Comparison of ENCODE assay signal across 8 cellular contexts in the genomic region with DNA sequence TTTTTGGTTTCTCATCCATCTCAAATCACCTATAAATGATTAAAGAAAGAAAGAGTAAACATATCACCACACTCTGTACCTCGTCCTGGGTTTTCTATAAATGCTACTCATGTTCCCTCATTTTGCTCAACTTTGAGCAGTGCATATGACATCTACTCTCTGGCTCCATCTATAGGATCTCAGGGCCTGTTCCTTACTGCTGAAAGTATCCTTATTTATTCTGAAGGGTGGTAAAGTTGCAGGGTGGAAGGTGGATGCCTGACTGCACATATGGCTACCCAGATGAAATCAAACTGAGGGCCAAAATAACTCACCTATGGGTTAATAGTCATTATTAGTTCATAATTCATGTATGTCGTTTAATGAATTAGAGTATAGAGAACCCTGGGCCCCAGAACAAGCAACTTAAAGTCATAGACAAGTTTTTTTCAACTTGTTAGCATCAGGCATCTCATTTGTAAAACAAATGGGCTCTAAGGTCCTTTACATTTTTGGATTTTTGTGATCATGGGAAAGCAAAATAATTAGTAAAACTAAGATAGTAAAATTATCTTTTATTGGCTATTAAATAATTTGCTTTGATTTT. TPM values are rescaled to one million over a fixed set of nuclear protein-coding genes. Genes with fewer than 3 reads are reported as not detected.
DNase-seq lines count a peak whose midpoint lies in the region; ATAC-seq, FAIRE-seq and TF ChIP-seq lines count a peak whose summit lies in the region.

No MANE protein-coding gene starts in this region.

- H3K4me1 Mint-ChIP-seq in mesothelial cell of epicardium = peaks cover 2% of the 10 kb centered on the region

- peak; percentile 98 to 99 for ATAC-seq in A549
- no peak for ATAC-seq in GM18519 (IDR thresholded peaks at IDR 0.05; ENCODE audit: low FRiP score, unreplicated experiment)

- peak; percentile 80 for TF ChIP-seq CTCF in A549 (IDR thresholded peaks at IDR 0.05)
- TF ChIP-seq CTCF in Peyer's patch (IDR thresholded peaks at IDR 0.05) = peak in 5 of 6 experiments; percentile 19 to 86 (median 77)
- TF ChIP-seq CTCF in dorsolateral prefrontal cortex (IDR thresholded peaks at IDR 0.05 in 54 of 56, conservative IDR thresholded peaks at IDR 0.05 in 2 of 56; ENCODE audit: low read depth in 1 of 56, partially characterized antibody in 56 of 56) = peak; percentile 47 to 79 (median 66)
- peak; percentile 30 for TF ChIP-seq CTCF in mesothelial cell of epicardium (IDR thresholded peaks at IDR 0.05; ENCODE audit: unreplicated experiment)

- 3% methylated on average over 2 of the region's 2 CpGs for WGBS in A549 (ENCODE audit: missing lambda C conversion rate)

- no peaks in the 10 kb centered on the region for H3K9me3 Mint-ChIP-seq in mesothelial cell of epicardium

- H3K27me3 ChIP-seq in Peyer's patch = no peaks in the 10 kb centered on the region
- no peaks in the 10 kb centered on the region for H3K27me3 ChIP-seq in dorsolateral prefrontal cortex

- H3K36me3 Mint-ChIP-seq in mesothelial cell of epicardium = peaks cover 34% of the 10 kb centered on the region

- H3K4me3 Mint-ChIP-seq in mesothelial cell of epicardium = no peak overlapping the region

- TF ChIP-seq POLR2A in A549 (IDR thresholded peaks at IDR 0.05; ENCODE audit: low read length) (no peak), Peyer's patch (IDR thresholded peaks at IDR 0.05) (no peak)

- TF ChIP-seq RAD21 in A549 (conservative IDR thresholded peaks at IDR 0.05 in 1 of 2, IDR thresholded peaks at IDR 0.05 in 1 of 2) = peak; percentile 70 to 75

- H3K4me2 ChIP-seq in A549 = peak overlapping the region; percentile 29; the same call in 1 of the 3 replicates

- intact Hi-C loops in dorsolateral prefrontal cortex (cut with DNase I) = loop anchor here (5.0 to 10.0 kb wide), 2 partner anchors 71 to 259 kb away; partner anchors contain the start of gene SMG7 (in 2 of the 2)

- FAIRE-seq in A549 (lab: Jason Lieb, UNC) (peak; percentile 56), G401.6 (lab: Jason Lieb, UNC) (peak; percentile 90)

- peaks cover 21% of the 10 kb centered on the region for H3K4me1 ChIP-seq in A549
- no peaks in the 10 kb centered on the region for H3K4me1 ChIP-seq in Peyer's patch

- H3K4me3 ChIP-seq in A549 (no peak overlapping the region), Peyer's patch (no peak overlapping the region), dorsolateral prefrontal cortex (peak overlapping the region in 1 of 59 donors; percentile 6)

- H3K9me3 ChIP-seq in A549 (no peaks in the 10 kb centered on the region), Peyer's patch (no peaks in the 10 kb centered on the region)

- DNase-seq in A549 (ENCODE audit: low read depth in 1 of 2, low spot score in 1 of 2) = peak; percentile 69 to 72
- peak; percentile 72 for DNase-seq in HT-29 (ENCODE audit: low spot score)
- peak in 1 of 3 donors; percentile 50 for DNase-seq in Peyer's patch
- peak in 1 of 10 donors; percentile 10 for DNase-seq in dorsolateral prefrontal cortex
- no peak for DNase-seq in mesothelial cell of epicardium (ENCODE audit: low spot score in 2 of 2, unreplicated experiment in 2 of 2)
- no peak for DNase-seq in activated T-cell treated with anti-CD3 and anti-CD28 coated beads, Interleukin-2, amount 50 U/mL, for 48 hours

- H3K27ac ChIP-seq in A549 (no peak overlapping the region), Peyer's patch (no peak overlapping the region), dorsolateral prefrontal cortex (peak overlapping the region in 13 of 59 donors; percentile 1 to 59 (median 25))

- POLR2A ChIA-PET in A549 (lab: Yijun Ruan, JAX) = no interaction called here

- peaks cover 0 to 85% (median 0%) of the 10 kb centered on the region in 3 donors for H3K36me3 ChIP-seq in Peyer's patch

- no peak for TF ChIP-seq EP300 in A549 (IDR thresholded peaks at IDR 0.05)

- CTCF ChIA-PET in A549 (lab: Yijun Ruan, JAX) = no interaction called here

- H3K27ac Mint-ChIP-seq in mesothelial cell of epicardium = no peak overlapping the region

- no peaks in the 10 kb centered on the region for H3K27me3 Mint-ChIP-seq in mesothelial cell of epicardium (ENCODE audit: low read depth)

TF ChIP-seq in A549, 52 proteins besides CTCF, POLR2A, EP300 and RAD21:
- TF ChIP-seq RARB (CRISPR knock-in tag; IDR thresholded peaks at IDR 0.05) = no peak
- TF ChIP-seq SMC3 (IDR thresholded peaks at IDR 0.05) = peak; percentile 75

RNA-seq across cellular contexts. Expression of gene NCF2, which starts 46.5 kb away (rescaled TPM):
- 4.5 and 5.5 TPM in 2 replicates for polyA plus RNA-seq in A549 (2011; rRNA removed)
- 5.2 and 5.9 TPM in 2 replicates for polyA plus RNA-seq in A549 (2012; cell fraction: cytosol; rRNA removed)
- polyA plus RNA-seq in A549 (2012; cell fraction: nucleus; rRNA removed) = 4.7 and 7.4 TPM in 2 replicates
- 4.6 to 6.2 TPM (median 4.9 TPM) in 3 replicates for polyA plus RNA-seq in A549 (2017; fragmentation: RNase III; extraction: RNeasy Plus Mini Kit Qiagen cat#74134 plus additional on column Dnase treatment)
- polyA minus RNA-seq in A549 (2011; rRNA and poly(A)+ RNA removed) = 2.7 and 3.6 TPM in 2 replicates
- total RNA-seq in HT-29 (2014; rRNA removed; shearing (Covaris generic)) = 0.34 and 1.6 TPM in 2 replicates
- total RNA-seq in Peyer's patch = 10 to 100 TPM in 1 of 4 donors, 1 to 10 TPM in 3; 1.6 to 13.2 (median 5.6) TPM
- 10 to 100 TPM in 3 of 120 experiments, 1 to 10 TPM in 117; 1.1 to 14.5 (median 3.5) TPM for total RNA-seq in dorsolateral prefrontal cortex
- 0.16 to 0.47 TPM in 2 of 3 replicates, not detected in the other for total RNA-seq in mesothelial cell of epicardium

Comparison
In these comparisons a context has a peak if more than half of its experiments do, and no peak if none do; other contexts are left out.
1. DNase-seq: peak in A549 (2 of 2) and HT-29 (single experiment); none in mesothelial cell of epicardium (0 of 2) and activated T-cell treated with anti-CD3 and anti-CD28 coated beads, Interleukin-2, amount 50 U/mL, for 48 hours (0 of 2).
2. CTCF ChIP-seq: peak in every context shown above with its lines; median percentile 80 in A549; 77 in Peyer's patch; 66 in dorsolateral prefrontal cortex; 30 in mesothelial cell of epicardium.